ENCODE assay signal across 13 cellular contexts in genomic region chr1:7810395-7810794, GRCh38. TPM values are rescaled to one million over a fixed set of nuclear protein-coding genes. Genes with fewer than 3 reads are reported as not detected.
DNase-seq lines count a peak whose midpoint lies in the region; ATAC-seq, FAIRE-seq and TF ChIP-seq lines count a peak whose summit lies in the region.
"Had no signal": no experiment of that assay in that cellular context is flagged by ENCODE, and none has a peak within 500 bp of the region (broad histone marks: within the 10 kb centered on the region; RNA-seq: fewer than 3 reads in every experiment).

No MANE protein-coding gene starts in this region.

- POLR2A ChIA-PET in K562 (lab: Yijun Ruan, JAX) = no interaction called here

- no peak overlapping the region for H3K14ac ChIP-seq in trophoblast cell (ENCODE audit: low read length)

- intact Hi-C loops in K562 (cut with micrococcal nuclease) = no loop called here

- 0 out of 5 replicates have a peak, but pooled peaks cover 0 to 2% of the 10 kb centered on the region in 2 experiments for H3K4me1 ChIP-seq in K562 (replicated peaks in 1 of 2; ENCODE audit: control insufficient read depth in 2 of 2, insufficient read depth in 2 of 2, low read length in 2 of 2)
- no peaks in the 10 kb centered on the region for H3K4me1 ChIP-seq in trophoblast cell (ENCODE audit: control insufficient read depth in 1 of 2, insufficient read depth in 2 of 2, low read length in 2 of 2)
- H3K4me1 ChIP-seq: body of pancreas had no signal

- H3K36me3 ChIP-seq in K562 (ENCODE audit: control insufficient read depth, insufficient read depth, low read length) (peaks cover 20% of the 10 kb centered on the region; the same call in 2 of the 3 replicates), trophoblast cell (ENCODE audit: control insufficient read depth in 1 of 2, insufficient read depth in 2 of 2, low read length in 2 of 2) (no peaks in the 10 kb centered on the region)

- no TSS peak for BruUV-seq in K562 (replicated peaks; lab: Mats Ljungman, UMichigan)

- H3K4ac ChIP-seq in trophoblast cell (ENCODE audit: low read depth, low read length) = no peak overlapping the region

- TF ChIP-seq CTCF in K562 (IDR thresholded peaks at IDR 0.05 in 2 of 3, conservative IDR thresholded peaks at IDR 0.05 in 1 of 3; ENCODE audit: insufficient read depth in 2 of 3, low read depth in 1 of 3, low read length in 3 of 3) = no peak

- no peaks in the 10 kb centered on the region for H4K20me1 ChIP-seq in K562 (replicated peaks; ENCODE audit: control insufficient read depth, insufficient read depth, low read length)

- no peak overlapping the region for H2BK5ac ChIP-seq in trophoblast cell (ENCODE audit: low read depth, low read length, poor library complexity)

- H3K27ac ChIP-seq in K562 (ENCODE audit: extremely low read depth, low read depth, low read length) (no peak overlapping the region), trophoblast cell (ENCODE audit: low read depth, low read length) (no peak overlapping the region)
- H3K27ac ChIP-seq: body of pancreas, KMS-11, skin epidermis had no signal

- no peaks in the 10 kb centered on the region for H3K79me1 ChIP-seq in trophoblast cell (ENCODE audit: low read length)

- peaks cover 4% of the 10 kb centered on the region; the same call in 1 of the 2 replicates for H3K9me3 ChIP-seq in K562 (replicated peaks; ENCODE audit: control insufficient read depth, insufficient read depth, low read depth, low read length)
- H3K9me3 ChIP-seq in trophoblast cell (ENCODE audit: insufficient read depth, low read depth, low read length) = no peaks in the 10 kb centered on the region
- H3K9me3 ChIP-seq: body of pancreas had no signal

- FAIRE-seq in HTR-8/SVneo (lab: Jason Lieb, UNC) (peak; percentile 83), K562 (lab: Jason Lieb, UNC) (peak; percentile 74)
- FAIRE-seq: GM12878 had no signal

- H3K4me2 ChIP-seq in K562 (ENCODE audit: insufficient read depth, low read length) = no peak overlapping the region
- no peak overlapping the region for H3K4me2 ChIP-seq in trophoblast cell (ENCODE audit: low read length)
- H3K4me2 ChIP-seq: KMS-11 had no signal

- H3K79me2 ChIP-seq in K562 (ENCODE audit: control insufficient read depth, insufficient read depth, low read length) (no peaks in the 10 kb centered on the region), trophoblast cell (ENCODE audit: control insufficient read depth, insufficient read depth, low read length, poor library complexity) (no peaks in the 10 kb centered on the region)

- H3K27me3 ChIP-seq in K562 (ENCODE audit: control insufficient read depth in 2 of 2, insufficient read depth in 2 of 2, low read length in 2 of 2) (no peaks in the 10 kb centered on the region), trophoblast cell (ENCODE audit: insufficient read depth, low read length) (no peaks in the 10 kb centered on the region)
- H3K27me3 ChIP-seq: body of pancreas had no signal

- no peak for TF ChIP-seq POLR2A in K562 (conservative IDR thresholded peaks at IDR 0.05)

- DNase-seq in Daoy (ENCODE audit: low read depth) (peak; percentile 95), HTR-8/SVneo (ENCODE audit: insufficient read length, low spot score) (peak; percentile 41), K562 (ENCODE audit: extremely low read depth in 1 of 4, low spot score in 3 of 4) (peak; percentile 51 to 67 (median 54)), trophoblast cell (peak; percentile 54 to 64), SIG-M5 (lab: John Stamatoyannopoulos, UW) (no peak), NCI-H1092 (lab: John Stamatoyannopoulos, UW) (no peak), SW480 (ENCODE audit: low spot score) (no peak)

- peak; percentile 82 for ATAC-seq in K562
- no peak for ATAC-seq in HG03457 (IDR thresholded peaks at IDR 0.05; ENCODE audit: unreplicated experiment)
- ATAC-seq: body of pancreas, GM12878 had no signal

- H3K4me3 ChIP-seq in K562 = no peak overlapping the region
- no peak overlapping the region for H3K4me3 ChIP-seq in trophoblast cell (ENCODE audit: low read depth, low read length)
- H3K4me3 ChIP-seq: body of pancreas, GM12878, HAP-1, skin epidermis had no signal

- in situ Hi-C loops in K562 (cut with MboI) = loop anchor here (5.0 kb wide), 1 partner anchor 92 kb away; no protein-coding TSS in a partner anchor

- no peak overlapping the region for H2AK5ac ChIP-seq in trophoblast cell (ENCODE audit: low read length)

- no peaks in the 10 kb centered on the region for H3K9me1 ChIP-seq in K562 (ENCODE audit: control insufficient read depth, insufficient read depth, low read length)

- H3K18ac ChIP-seq in trophoblast cell (ENCODE audit: low read length) = no peak overlapping the region

- H3K9ac ChIP-seq in K562 (ENCODE audit: insufficient read depth in 1 of 2, low read depth in 2 of 2, low read length in 2 of 2) (no peak overlapping the region), trophoblast cell (ENCODE audit: low read length) (no peak overlapping the region)
- H3K9ac ChIP-seq: KMS-11 had no signal

- CTCF ChIA-PET in K562 (lab: Yijun Ruan, JAX; ENCODE audit: low intra/inter-chr PET ratio) = interaction anchor here (0.6 kb wide), 1 partner anchor 13 kb away, joined by 3 read pairs; no protein-coding TSS in a partner anchor

- 18% methylated on average over 7 of the region's 7 CpGs for WGBS in K562 (ENCODE audit: insufficient coverage, low coverage, missing lambda C conversion rate)
- no CpG with 5 or more reads among the region's 7 CpGs for WGBS in trophoblast cell (ENCODE audit: extremely low coverage, insufficient coverage, insufficient read length)

- no peak overlapping the region for H3K23ac ChIP-seq in trophoblast cell (ENCODE audit: low read length)

- H2BK12ac ChIP-seq in trophoblast cell (ENCODE audit: low read length) = no peak overlapping the region

- no peak for TF ChIP-seq EP300 in K562 (IDR thresholded peaks at IDR 0.05; ENCODE audit: low read length)

- H2AFZ ChIP-seq in K562 (ENCODE audit: low read depth, low read length) (no peak overlapping the region), trophoblast cell (ENCODE audit: insufficient read depth, low read length, poor library complexity) (no peak overlapping the region)

- H4K91ac ChIP-seq in trophoblast cell (ENCODE audit: low read depth, low read length) = no peak overlapping the region

- no peak overlapping the region for H4K12ac ChIP-seq in trophoblast cell (ENCODE audit: low read depth, low read length)

- H2BK120ac ChIP-seq in trophoblast cell (ENCODE audit: insufficient read depth, low read length, poor library complexity) = no peak overlapping the region

- no peak overlapping the region for H4K8ac ChIP-seq in trophoblast cell (ENCODE audit: low read depth, low read length)

- TF ChIP-seq RAD21 in K562 (CRISPR knock-in tag; conservative IDR thresholded peaks at IDR 0.05 in 1 of 2, IDR thresholded peaks at IDR 0.05 in 1 of 2) = no peak

RNA-seq across cellular contexts. Expression of gene PER3, which starts 26.3 kb away (rescaled TPM):
- total RNA-seq in Daoy (2014; rRNA removed; shearing (Covaris generic)) = 1.4 and 2.1 TPM in 2 replicates
- total RNA-seq in K562 (2011; cell fraction: chromatin; rRNA removed; ENCODE audit: low replicate concordance) = 15.2 and 32.2 TPM in 2 replicates
- 6.7 and 10.0 TPM in 2 replicates for total RNA-seq in K562 (2011; cell fraction: nucleolus; rRNA removed)
- 16.4 and 18.2 TPM in 2 replicates for total RNA-seq in K562 (2011; cell fraction: nucleoplasm; rRNA removed)
- total RNA-seq in K562 (2014; rRNA removed) (11.9 and 12.9 TPM in 2 replicates), K562 (2014; rRNA removed; fragmentation: Illumina TruSeq; extraction: Trizol) (18.4 and 19.7 TPM in 2 replicates), K562 (2015; rRNA removed; fragmentation: Illumina TruSeq; extraction: Trizol) (14.1 and 14.2 TPM in 2 replicates), K562 (2021) (15.7 and 16.8 TPM in 2 replicates)
- polyA plus RNA-seq in K562 (2011; rRNA removed) (18.9 and 22.5 TPM in 2 replicates), K562 (2014; fragmentation: Illumina TruSeq; extraction: Trizol) (16.3 and 18.7 TPM in 2 replicates), K562 (2014; fragmentation: Nextera tagmentation; extraction: Ambion mirVana) (10 to 100 TPM; 12.0 to 14.6 TPM), K562 (2014; rRNA removed) (14.0 and 16.5 TPM in 2 replicates)
- polyA plus RNA-seq in K562 (2011; cell fraction: cytosol; rRNA removed) = 13.3 and 14.8 TPM in 2 replicates
- 8.9 and 10.3 TPM in 2 replicates for polyA plus RNA-seq in K562 (2011; cell fraction: nucleus; rRNA removed)
- polyA plus RNA-seq in K562 (2012) = 8.3 and 8.9 TPM in 2 replicates
- polyA minus RNA-seq in K562 (2011; rRNA and poly(A)+ RNA removed) = 28.5 and 35.0 TPM in 2 replicates
- 12.8 and 15.0 TPM in 2 replicates for polyA minus RNA-seq in K562 (2011; cell fraction: cytosol; rRNA and poly(A)+ RNA removed)
- 5.7 and 9.9 TPM in 2 replicates for polyA minus RNA-seq in K562 (2011; cell fraction: nucleus; rRNA and poly(A)+ RNA removed)
- 1.4 and 1.5 TPM in 2 replicates for polyA plus RNA-seq in trophoblast cell (2013)

RNA-seq across cellular contexts. Expression of gene VAMP3, which starts 39.3 kb away (rescaled TPM):
- total RNA-seq in Daoy (2014; rRNA removed; shearing (Covaris generic)) = 68.0 and 77.3 TPM in 2 replicates
- 24.9 and 56.1 TPM in 2 replicates for total RNA-seq in K562 (2011; cell fraction: chromatin; rRNA removed; ENCODE audit: low replicate concordance)
- total RNA-seq in K562 (2011; cell fraction: nucleolus; rRNA removed) = 24.0 and 34.6 TPM in 2 replicates
- total RNA-seq in K562 (2011; cell fraction: nucleoplasm; rRNA removed) = 40.5 and 49.5 TPM in 2 replicates
- total RNA-seq in K562 (2014; rRNA removed) (31.9 and 39.4 TPM in 2 replicates), K562 (2014; rRNA removed; fragmentation: Illumina TruSeq; extraction: Trizol) (58.0 and 64.7 TPM in 2 replicates), K562 (2015; rRNA removed; fragmentation: Illumina TruSeq; extraction: Trizol) (53.9 and 61.4 TPM in 2 replicates), K562 (2021) (47.5 and 48.3 TPM in 2 replicates)
- polyA plus RNA-seq in K562 (2011; rRNA removed) (68.8 and 71.3 TPM in 2 replicates), K562 (2014; fragmentation: Illumina TruSeq; extraction: Trizol) (52.3 and 61.3 TPM in 2 replicates), K562 (2014; fragmentation: Nextera tagmentation; extraction: Ambion mirVana) (10 to 100 TPM; 27.1 to 43.2 TPM), K562 (2014; rRNA removed) (39.1 and 45.2 TPM in 2 replicates)
- 22.2 and 44.4 TPM in 2 replicates for polyA plus RNA-seq in K562 (2011; cell fraction: cytosol; rRNA removed)
- 30.6 and 47.7 TPM in 2 replicates for polyA plus RNA-seq in K562 (2011; cell fraction: nucleus; rRNA removed)
- 34.8 and 38.3 TPM in 2 replicates for polyA plus RNA-seq in K562 (2012)
- 51.4 and 53.4 TPM in 2 replicates for polyA minus RNA-seq in K562 (2011; rRNA and poly(A)+ RNA removed)
- 27.1 and 29.0 TPM in 2 replicates for polyA minus RNA-seq in K562 (2011; cell fraction: cytosol; rRNA and poly(A)+ RNA removed)
- 13.9 and 26.5 TPM in 2 replicates for polyA minus RNA-seq in K562 (2011; cell fraction: nucleus; rRNA and poly(A)+ RNA removed)
- polyA plus RNA-seq in trophoblast cell (2013) = 103 and 104 TPM in 2 replicates

RNA-seq across cellular contexts. Expression of gene UTS2, which starts 42.5 kb away (rescaled TPM):
- not detected in 2 replicates for total RNA-seq in Daoy (2014; rRNA removed; shearing (Covaris generic))
- not detected in 2 replicates for total RNA-seq in K562 (2011; cell fraction: chromatin; rRNA removed; ENCODE audit: low replicate concordance)
- total RNA-seq in K562 (2011; cell fraction: nucleolus; rRNA removed) = not detected in 2 replicates
- total RNA-seq in K562 (2011; cell fraction: nucleoplasm; rRNA removed) = not detected in 2 replicates
- not detected in 2 replicates for total RNA-seq in K562 (2014; rRNA removed)
- total RNA-seq in K562 (2014; rRNA removed; fragmentation: Illumina TruSeq; extraction: Trizol) = not detected in 2 replicates
- total RNA-seq in K562 (2015; rRNA removed; fragmentation: Illumina TruSeq; extraction: Trizol) = not detected in 2 replicates
- not detected in 2 replicates for total RNA-seq in K562 (2021)
- 0.16 and 0.29 TPM in 2 replicates for polyA plus RNA-seq in K562 (2011; rRNA removed)
- polyA plus RNA-seq in K562 (2011; cell fraction: cytosol; rRNA removed) = not detected in 2 replicates
- polyA plus RNA-seq in K562 (2011; cell fraction: nucleus; rRNA removed) = not detected in 2 replicates
- polyA plus RNA-seq in K562 (2012) = not detected in 2 replicates
- polyA plus RNA-seq in K562 (2014; fragmentation: Illumina TruSeq; extraction: Trizol) = not detected in 2 replicates
- polyA plus RNA-seq in K562 (2014; fragmentation: Nextera tagmentation; extraction: Ambion mirVana) = under 1 TPM in 1 of 2 experiments, not detected in 1; 0.22 TPM
- 0.07 TPM in 1 of 2 replicates, not detected in the other for polyA plus RNA-seq in K562 (2014; rRNA removed)
- not detected in 2 replicates for polyA minus RNA-seq in K562 (2011; rRNA and poly(A)+ RNA removed)
- polyA minus RNA-seq in K562 (2011; cell fraction: cytosol; rRNA and poly(A)+ RNA removed) = not detected in 2 replicates
- polyA minus RNA-seq in K562 (2011; cell fraction: nucleus; rRNA and poly(A)+ RNA removed) = not detected in 2 replicates
- polyA plus RNA-seq in trophoblast cell (2013) = not detected in 2 replicates
- total RNA-seq: body of pancreas, GM12878 had no signal
- polyA plus RNA-seq: GM12878 had no signal

Comparison
In these comparisons a context has a peak if more than half of its experiments do, and no peak if none do; other contexts are left out.
1. DNase-seq: peak in Daoy (single experiment), HTR-8/SVneo (single experiment), K562 (4 of 4) and trophoblast cell (2 of 2); none in SIG-M5 (single experiment), NCI-H1092 (single experiment) and SW480 (single experiment).